In the genomic region with DNA sequence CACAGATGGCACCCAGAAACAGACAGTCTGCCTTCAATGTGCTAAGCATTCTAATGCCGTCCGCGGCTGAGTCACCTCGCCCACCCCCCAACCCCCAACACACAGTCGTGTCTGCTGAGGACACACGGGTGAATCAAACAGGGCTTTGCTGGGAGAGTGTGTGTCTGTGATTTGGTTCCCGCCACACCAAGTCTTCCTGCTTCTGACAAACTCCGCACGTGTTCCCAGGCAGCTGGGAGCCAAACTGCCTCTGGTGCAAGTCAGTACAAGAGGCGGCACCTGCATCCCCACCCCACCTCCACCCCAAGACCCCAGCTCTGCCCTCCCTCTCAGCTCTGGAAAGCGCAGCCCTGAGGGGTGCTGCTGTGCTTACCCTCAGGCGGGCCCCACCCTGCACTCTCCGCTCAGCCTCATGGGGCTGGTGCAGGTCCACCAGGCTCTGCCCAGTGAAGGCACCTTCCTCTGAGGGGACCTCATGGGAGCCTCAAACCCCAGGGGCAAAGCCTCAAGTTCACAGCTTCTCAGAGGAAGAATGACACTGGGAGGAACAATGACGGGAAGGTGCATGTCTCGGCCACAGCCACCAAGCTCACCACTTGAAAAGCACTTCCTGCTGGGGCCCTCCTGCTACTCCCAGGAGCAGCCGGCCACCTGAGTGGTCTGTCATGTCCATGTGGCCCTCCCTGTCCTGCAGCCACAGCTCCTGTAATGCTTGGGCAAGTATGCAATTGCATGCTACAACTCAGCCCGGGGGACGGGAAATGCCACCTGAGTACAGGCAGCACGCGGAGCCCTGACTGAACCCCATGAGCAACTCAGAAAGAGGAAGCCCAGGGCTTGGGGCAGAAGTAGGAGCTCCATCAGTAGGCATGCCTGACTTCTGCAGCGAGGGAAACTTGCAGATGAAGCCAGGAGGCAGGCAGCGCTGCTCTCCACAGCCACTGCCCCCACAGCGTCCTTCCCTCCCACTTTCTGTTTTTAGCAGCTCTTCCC, we compare ENCODE assay signal across 7 cellular contexts. TPM values are rescaled to one million over a fixed set of nuclear protein-coding genes. Genes with fewer than 3 reads are reported as not detected.
DNase-seq lines count a peak whose midpoint lies in the region; ATAC-seq, FAIRE-seq and TF ChIP-seq lines count a peak whose summit lies in the region.

No MANE protein-coding gene starts in this region.

- peak overlapping the region; percentile 87 for H3K4me3 Mint-ChIP-seq in T-helper 2 cell treated with Interferon-gamma antibody and Interleukin-4, amounts not matched to agents 5 μg/mL and 100 μg/mL, for 36 hours

- no peak overlapping the region for H3K4me3 ChIP-seq in lung

- ATAC-seq in lung (ENCODE audit: insufficient read depth, low FRiP score) = no peak
- no peak for ATAC-seq in GM18867 (IDR thresholded peaks at IDR 0.05; ENCODE audit: unreplicated experiment)

- FAIRE-seq in RCC 7860 (lab: Jason Lieb, UNC) = no peak

- no peak for TF ChIP-seq CTCF in lung (IDR thresholded peaks at IDR 0.05; ENCODE audit: control extremely low read depth, extremely low read depth)

- peaks cover 32 to 62% of the 10 kb centered on the region in 2 donors for H3K4me1 ChIP-seq in lung (ENCODE audit: control insufficient read depth in 2 of 2, insufficient read depth in 2 of 2, low read length in 2 of 2)

- no peaks in the 10 kb centered on the region for H3K36me3 Mint-ChIP-seq in T-helper 2 cell treated with Interferon-gamma antibody and Interleukin-4, amounts not matched to agents 5 μg/mL and 100 μg/mL, for 36 hours (ENCODE audit: low read depth)

- no peaks in the 10 kb centered on the region for H3K9me3 ChIP-seq in lung (ENCODE audit: control insufficient read depth in 2 of 2, insufficient read depth in 1 of 2, low read length in 1 of 2)

- 31 to 38% methylated on average over 23 of the region's 23 CpGs for WGBS in lung, 2 donors

- H3K27ac ChIP-seq in lung (ENCODE audit: low read depth in 1 of 2, low read length in 1 of 2) = peak overlapping the region in 1 of 2 donors; percentile 73
- peak overlapping the region; percentile 20 for H3K27ac ChIP-seq in substantia nigra (ENCODE audit: low read depth, low read length, poor library complexity, severe bottlenecking)

- no peaks in the 10 kb centered on the region for H3K27me3 Mint-ChIP-seq in T-helper 2 cell treated with Interferon-gamma antibody and Interleukin-4, amounts not matched to agents 5 μg/mL and 100 μg/mL, for 36 hours (ENCODE audit: low read depth)

- no peaks in the 10 kb centered on the region for H3K9me3 Mint-ChIP-seq in T-helper 2 cell treated with Interferon-gamma antibody and Interleukin-4, amounts not matched to agents 5 μg/mL and 100 μg/mL, for 36 hours

- peaks cover 63% of the 10 kb centered on the region for H3K4me1 Mint-ChIP-seq in T-helper 2 cell treated with Interferon-gamma antibody and Interleukin-4, amounts not matched to agents 5 μg/mL and 100 μg/mL, for 36 hours (ENCODE audit: low read depth)

- no peaks in the 10 kb centered on the region for H3K27me3 ChIP-seq in lung (ENCODE audit: control insufficient read depth, insufficient read depth)

- no peaks in the 10 kb centered on the region for H3K36me3 ChIP-seq in lung (ENCODE audit: control insufficient read depth in 2 of 2, insufficient read depth in 2 of 2, low read length in 2 of 2)

- peak; percentile 51 for DNase-seq in HK-2 (ENCODE audit: unreplicated experiment)
- peak; percentile 42 for DNase-seq in T-helper 2 cell treated with Interferon-gamma antibody and Interleukin-4, amounts not matched to agents 5 μg/mL and 100 μg/mL, for 36 hours (ENCODE audit: low spot score)
- DNase-seq in astrocyte of the hippocampus (ENCODE audit: low read depth, low spot score) = peak; percentile 65
- DNase-seq in lung (ENCODE audit: low spot score) = peak; percentile 44
- peak in 23 of 49 donors; percentile 10 to 64 (median 31) for DNase-seq in substantia nigra (lab: John Stamatoyannopoulos, UW)
- no peak for DNase-seq in RCC 7860 (ENCODE audit: low spot score)

- H3K27ac Mint-ChIP-seq in T-helper 2 cell treated with Interferon-gamma antibody and Interleukin-4, amounts not matched to agents 5 μg/mL and 100 μg/mL, for 36 hours = peak overlapping the region; percentile 89

RNA-seq across cellular contexts. Expression of gene SLC35E1, which starts 15.1 kb away (rescaled TPM):
- 10 to 100 TPM; 30.3 to 58.1 TPM for total RNA-seq in lung
- polyA plus RNA-seq in lung = 10 to 100 TPM; 24.9 to 36.4 TPM

RNA-seq across cellular contexts. Expression of gene MED26, which starts 40.7 kb away (rescaled TPM):
- 10 to 100 TPM in 1 of 2 donors, 1 to 10 TPM in 1; 8.9 to 18.2 TPM for total RNA-seq in lung
- 1 to 10 TPM; 7.0 to 7.4 TPM for polyA plus RNA-seq in lung

RNA-seq across cellular contexts. Expression of gene CHERP, which starts 45.1 kb away (rescaled TPM):
- total RNA-seq in lung = 10 to 100 TPM; 26.5 to 30.9 TPM
- polyA plus RNA-seq in lung = 10 to 100 TPM; 19.5 to 20.2 TPM
